ENCODE assay signal across 34 cellular contexts in genomic region chr7:106033735-106034134, GRCh38.
DNase-seq lines count a peak whose midpoint lies in the region; ATAC-seq, FAIRE-seq and TF ChIP-seq lines count a peak whose summit lies in the region.
"Had no signal": no experiment of that assay in that cellular context is flagged by ENCODE, and none has a peak within 500 bp of the region (broad histone marks: within the 10 kb centered on the region; RNA-seq: fewer than 3 reads in every experiment).

No MANE protein-coding gene starts in this region.

- ATAC-seq in HepG2 (no peak), right lobe of liver (no peak), A549 (no peak), HCT116 (no peak), K562 (no peak)
- no peak for ATAC-seq in activated T-cell treated with anti-CD3 and anti-CD28 coated beads, Interleukin-2, amount 50 U/mL, for 4 hours
- ATAC-seq: CD8-positive, alpha-beta T cell had no signal

- in situ Hi-C loops in HepG2 (cut with HindIII; ENCODE audit: extremely low pct_ligation_motif_present, low pct_unique_long_range_greater_than_20kb): no loop called here
- in situ Hi-C loops in K562 (cut with MboI): no loop called here

- DNase-seq in HepG2 (ENCODE audit: low spot score) (no peak), right lobe of liver (no peak), A549 (ENCODE audit: low read depth in 1 of 2, low spot score in 1 of 2) (no peak), HCT116 (ENCODE audit: low read depth, low spot score) (no peak), K562 (ENCODE audit: extremely low read depth in 1 of 4, low spot score in 3 of 4) (no peak), activated gamma-delta T cell treated with Interleukin-2 at 50 U/mL for 16 hours (no peak)
- DNase-seq in effector memory CD4-positive, alpha-beta T cell: no peak
- DNase-seq in activated T-cell treated with anti-CD3 and anti-CD28 coated beads, Interleukin-2, amount 50 U/mL, for 4 hours: no peak
- DNase-seq: 8988T; ACHN; AML-193; BE2C; C1 segment of cervical spinal cord; Caco-2; Calu3; CD4-positive, alpha-beta memory T cell; CD4-positive, alpha-beta T cell; CD4-positive, CD25-positive, alpha-beta regulatory T cell; CD8-positive, alpha-beta memory T cell; CD8-positive, alpha-beta T cell; COR-L47; DMS 273 treated with DMSO at 0.1 percent for 48 hours; DMS153; DMS53; DND-41; EL had no signal

- no peaks in the 10 kb centered on the region for H3K27me3 Mint-ChIP-seq in activated T-cell treated with anti-CD3 and anti-CD28 coated beads, Interleukin-2, amount 50 U/mL, for 4 hours (ENCODE audit: low read depth)
- H3K27me3 Mint-ChIP-seq: CD4-positive, alpha-beta memory T cell; CD4-positive, alpha-beta T cell; CD4-positive, CD25-positive, alpha-beta regulatory T cell had no signal

- no peak for TF ChIP-seq EP300 in HepG2 (IDR thresholded peaks at IDR 0.05; ENCODE audit: low read depth in 2 of 2, low read length in 2 of 2)
- TF ChIP-seq EP300 in HepG2 (CRISPR knock-in tag; IDR thresholded peaks at IDR 0.05; ENCODE audit: borderline replicate concordance): no peak
- no peak for TF ChIP-seq EP300 in A549 (IDR thresholded peaks at IDR 0.05)
- no peak for TF ChIP-seq EP300 in K562 (IDR thresholded peaks at IDR 0.05; ENCODE audit: low read length)

- H3K9me3 ChIP-seq in HepG2 (ENCODE audit: low read length) (no peaks in the 10 kb centered on the region), right lobe of liver (no peaks in the 10 kb centered on the region), A549 (peaks cover 8% of the 10 kb centered on the region; the same call in 1 of the 3 replicates), HCT116 (ENCODE audit: control insufficient read depth in 1 of 2, insufficient read depth in 1 of 2, low read depth in 1 of 2, low read length in 2 of 2) (peaks cover 0 to 7% of the 10 kb centered on the region in 2 experiments; a peak in 1 of 4 replicates), K562 (replicated peaks; ENCODE audit: control insufficient read depth, insufficient read depth, low read depth, low read length) (no peaks in the 10 kb centered on the region)
- H3K9me3 ChIP-seq in effector memory CD4-positive, alpha-beta T cell (ENCODE audit: control insufficient read depth, low read length): no peaks in the 10 kb centered on the region
- H3K9me3 ChIP-seq: BE2C, BLaER1, Caco-2 had no signal

- H3K9ac ChIP-seq in HepG2 (ENCODE audit: insufficient read depth, low read depth, low read length) (no peak overlapping the region), HCT116 (ENCODE audit: low read length) (no peak overlapping the region), K562 (ENCODE audit: insufficient read depth in 1 of 2, low read depth in 2 of 2, low read length in 2 of 2) (no peak overlapping the region)
- H3K9ac ChIP-seq: BLaER1; BLaER1 treated with 17β-estradiol and CSF1 and Interleukin-3, amounts not matched to agents 10 nM and 100 nM had no signal

- H3K4me3 ChIP-seq in HepG2 (replicated peaks in 1 of 3; ENCODE audit: insufficient read depth in 1 of 3, low read depth in 2 of 3, low read length in 3 of 3): no peak overlapping the region
- no peak overlapping the region for H3K4me3 ChIP-seq in right lobe of liver
- no peak overlapping the region for H3K4me3 ChIP-seq in A549
- no peak overlapping the region for H3K4me3 ChIP-seq in HCT116 (replicated peaks in 1 of 2; ENCODE audit: low read depth in 1 of 2, low read length in 2 of 2)
- no peak overlapping the region for H3K4me3 ChIP-seq in K562
- no peak overlapping the region for H3K4me3 ChIP-seq in effector memory CD4-positive, alpha-beta T cell (ENCODE audit: insufficient read depth, low read depth, low read length, poor library complexity, severe bottlenecking)
- H3K4me3 ChIP-seq: BLaER1; BLaER1 treated with 17β-estradiol and CSF1 and Interleukin-3, amounts not matched to agents 10 nM and 100 nM had no signal

- no peaks in the 10 kb centered on the region for H3K36me3 ChIP-seq in HepG2 (replicated peaks in 1 of 2; ENCODE audit: control insufficient read depth in 1 of 2, insufficient read depth in 2 of 2, low read length in 2 of 2)
- no peaks in the 10 kb centered on the region for H3K36me3 ChIP-seq in right lobe of liver
- H3K36me3 ChIP-seq in HCT116 (ENCODE audit: control insufficient read depth in 1 of 2, insufficient read depth in 2 of 2, low read length in 2 of 2): no peaks in the 10 kb centered on the region
- H3K36me3 ChIP-seq in K562 (ENCODE audit: control insufficient read depth, insufficient read depth, low read length): no peaks in the 10 kb centered on the region
- H3K36me3 ChIP-seq in effector memory CD4-positive, alpha-beta T cell (ENCODE audit: control insufficient read depth, insufficient read depth, low read length): no peaks in the 10 kb centered on the region
- H3K36me3 ChIP-seq: BE2C; BLaER1; BLaER1 treated with 17β-estradiol and CSF1 and Interleukin-3, amounts not matched to agents 10 nM and 100 nM had no signal

- TF ChIP-seq RAD21 in HepG2 (CRISPR knock-in tag; IDR thresholded peaks at IDR 0.05) (no peak), A549 (conservative IDR thresholded peaks at IDR 0.05 in 1 of 2, IDR thresholded peaks at IDR 0.05 in 1 of 2) (no peak), HCT116 (IDR thresholded peaks at IDR 0.05; ENCODE audit: low read depth) (no peak), K562 (CRISPR knock-in tag; conservative IDR thresholded peaks at IDR 0.05 in 1 of 2, IDR thresholded peaks at IDR 0.05 in 1 of 2) (no peak)

- RAD21 ChIA-PET in HCT116 (lab: Charles Lee; ENCODE audit: low non-redundant PET in 1 of 2, low total read pairs in 2 of 2, uncharacterized antibody in 2 of 2, unreplicated experiment in 2 of 2): no interaction called here

- H3K36me3 Mint-ChIP-seq in activated T-cell treated with anti-CD3 and anti-CD28 coated beads, Interleukin-2, amount 50 U/mL, for 4 hours (ENCODE audit: insufficient read depth): no peaks in the 10 kb centered on the region
- H3K36me3 Mint-ChIP-seq: CD14-positive monocyte; CD4-positive, alpha-beta memory T cell; CD8-positive, alpha-beta memory T cell; CD8-positive, alpha-beta T cell had no signal

- intact Hi-C loops in HepG2 (cut with micrococcal nuclease; ENCODE audit: unreplicated experiment) (no loop called here), right lobe of liver (cut with DNase I) (no loop called here), HCT116 (cut with micrococcal nuclease) (no loop called here), K562 (cut with micrococcal nuclease) (no loop called here)

- H3K9me2 ChIP-seq in HCT116 (ENCODE audit: insufficient read depth): no peaks in the 10 kb centered on the region

- H3K9me3 Mint-ChIP-seq in activated T-cell treated with anti-CD3 and anti-CD28 coated beads, Interleukin-2, amount 50 U/mL, for 4 hours: no peaks in the 10 kb centered on the region
- H3K9me3 Mint-ChIP-seq: CD4-positive, alpha-beta T cell; CD4-positive, CD25-positive, alpha-beta regulatory T cell; CD8-positive, alpha-beta memory T cell; CD8-positive, alpha-beta T cell had no signal

- BruUV-seq in HepG2 (replicated peaks; lab: Mats Ljungman, UMichigan) (no TSS peak), HCT116 (replicated peaks; lab: Mats Ljungman, UMichigan) (no TSS peak), K562 (replicated peaks; lab: Mats Ljungman, UMichigan) (no TSS peak)

- H3K27ac ChIP-seq in HepG2 (ENCODE audit: extremely low read length, insufficient read depth, low read length) (no peak overlapping the region), right lobe of liver (no peak overlapping the region), A549 (no peak overlapping the region), HCT116 (ENCODE audit: low read depth, low read length) (no peak overlapping the region), K562 (ENCODE audit: extremely low read depth, low read depth, low read length) (no peak overlapping the region)
- no peak overlapping the region for H3K27ac ChIP-seq in effector memory CD4-positive, alpha-beta T cell (ENCODE audit: insufficient read depth, low read length, poor library complexity, severe bottlenecking)
- H3K27ac ChIP-seq: 22Rv1; BLaER1; BLaER1 treated with 17β-estradiol and CSF1 and Interleukin-3, amounts not matched to agents 10 nM and 100 nM; C4-2B had no signal

- H3K4me3 Mint-ChIP-seq in activated T-cell treated with anti-CD3 and anti-CD28 coated beads, Interleukin-2, amount 50 U/mL, for 4 hours: no peak overlapping the region
- H3K4me3 Mint-ChIP-seq: B cell; CD14-positive monocyte; CD4-positive, alpha-beta memory T cell; CD4-positive, alpha-beta T cell; CD4-positive, CD25-positive, alpha-beta regulatory T cell; CD8-positive, alpha-beta memory T cell; CD8-positive, alpha-beta T cell had no signal

- TF ChIP-seq CTCF in HepG2 (CRISPR knock-in tag; IDR thresholded peaks at IDR 0.05) (no peak), right lobe of liver (IDR thresholded peaks at IDR 0.05) (no peak), A549 (IDR thresholded peaks at IDR 0.05) (no peak), HCT116 (IDR thresholded peaks at IDR 0.05 in 2 of 3, conservative IDR thresholded peaks at IDR 0.05 in 1 of 3; ENCODE audit: borderline replicate concordance in 1 of 3, insufficient read depth in 1 of 3, low read depth in 2 of 3, low read length in 2 of 3) (no peak), K562 (IDR thresholded peaks at IDR 0.05 in 2 of 3, conservative IDR thresholded peaks at IDR 0.05 in 1 of 3; ENCODE audit: insufficient read depth in 2 of 3, low read depth in 1 of 3, low read length in 3 of 3) (no peak)

- CTCF ChIA-PET in HepG2 (lab: Yijun Ruan, JAX; ENCODE audit: low intra/inter-chr PET ratio, low total read pairs): no interaction called here
- CTCF ChIA-PET in A549 (lab: Yijun Ruan, JAX): interaction anchor here (1.1 to 11.0 kb wide), 7 partner anchors 7 to 377 kb away, joined by 3 to 121 read pairs (median 5); no protein-coding TSS in a partner anchor
- CTCF ChIA-PET in HCT116 (lab: Charles Lee): no interaction called here
- CTCF ChIA-PET in K562 (lab: Yijun Ruan, JAX; ENCODE audit: low intra/inter-chr PET ratio): no interaction called here

- H3K27me3 ChIP-seq in HepG2 (ENCODE audit: control insufficient read depth in 1 of 2, insufficient read depth in 2 of 2, low read length in 2 of 2) (no peaks in the 10 kb centered on the region), right lobe of liver (no peaks in the 10 kb centered on the region), HCT116 (ENCODE audit: insufficient read depth, low read length) (no peaks in the 10 kb centered on the region), K562 (ENCODE audit: control insufficient read depth in 2 of 2, insufficient read depth in 2 of 2, low read length in 2 of 2) (peaks cover 0 to 13% of the 10 kb centered on the region in 2 experiments; a peak in 3 of 5 replicates)
- H3K27me3 ChIP-seq in effector memory CD4-positive, alpha-beta T cell (replicated peaks; ENCODE audit: control insufficient read depth, insufficient read depth, low read length, poor library complexity, severe bottlenecking): no peaks in the 10 kb centered on the region
- H3K27me3 ChIP-seq: BE2C had no signal

- POLR2A ChIA-PET in HepG2 (lab: Yijun Ruan, JAX): no interaction called here
- POLR2A ChIA-PET in A549 (lab: Yijun Ruan, JAX): no interaction called here
- POLR2A ChIA-PET in HCT116 (lab: Charles Lee): no interaction called here
- POLR2A ChIA-PET in K562 (lab: Yijun Ruan, JAX): no interaction called here

- FAIRE-seq in HepG2 (lab: Jason Lieb, UNC) (no peak), A549 (lab: Jason Lieb, UNC) (no peak), K562 (lab: Jason Lieb, UNC) (no peak)
- FAIRE-seq: A204.1, D721Med had no signal

- H3K4me1 Mint-ChIP-seq in activated T-cell treated with anti-CD3 and anti-CD28 coated beads, Interleukin-2, amount 50 U/mL, for 4 hours (ENCODE audit: low read depth): peaks cover 19% of the 10 kb centered on the region

- H4K20me1 ChIP-seq in HepG2 (ENCODE audit: insufficient read depth, low read length) (no peaks in the 10 kb centered on the region), HCT116 (ENCODE audit: insufficient read depth) (no peaks in the 10 kb centered on the region), K562 (replicated peaks; ENCODE audit: control insufficient read depth, insufficient read depth, low read length) (0 out of 2 replicates have a peak, but pooled peaks cover 3% of the 10 kb centered on the region)
- H4K20me1 ChIP-seq: BLaER1; BLaER1 treated with 17β-estradiol and CSF1 and Interleukin-3, amounts not matched to agents 10 nM and 100 nM had no signal

- H3K4me2 ChIP-seq in HepG2 (ENCODE audit: low read depth, low read length) (no peak overlapping the region), A549 (no peak overlapping the region), HCT116 (ENCODE audit: low read length) (no peak overlapping the region), K562 (ENCODE audit: insufficient read depth, low read length) (no peak overlapping the region)
- H3K4me2 ChIP-seq: BLaER1; BLaER1 treated with 17β-estradiol and CSF1 and Interleukin-3, amounts not matched to agents 10 nM and 100 nM had no signal

- TF ChIP-seq POLR2A in HepG2 (IDR thresholded peaks at IDR 0.05; ENCODE audit: insufficient read depth in 1 of 2, low read depth in 2 of 2, low read length in 2 of 2): no peak
- no peak for TF ChIP-seq POLR2A in right lobe of liver (IDR thresholded peaks at IDR 0.05)
- no peak for TF ChIP-seq POLR2A in A549 (IDR thresholded peaks at IDR 0.05; ENCODE audit: low read length)
- TF ChIP-seq POLR2A in HCT116 (IDR thresholded peaks at IDR 0.05; ENCODE audit: borderline replicate concordance, extremely low read depth, insufficient read depth, insufficient read length): no peak
- no peak for TF ChIP-seq POLR2A in K562 (conservative IDR thresholded peaks at IDR 0.05)

- H3K9me1 ChIP-seq in K562 (ENCODE audit: control insufficient read depth, insufficient read depth, low read length): no peaks in the 10 kb centered on the region

- no peaks in the 10 kb centered on the region for H3K79me2 ChIP-seq in HepG2 (ENCODE audit: insufficient read depth, low read length)
- H3K79me2 ChIP-seq in HCT116 (ENCODE audit: insufficient read depth, low read length): no peaks in the 10 kb centered on the region
- no peaks in the 10 kb centered on the region for H3K79me2 ChIP-seq in K562 (ENCODE audit: control insufficient read depth, insufficient read depth, low read length)

- no peak overlapping the region for H2AFZ ChIP-seq in HepG2 (ENCODE audit: low read length)
- no peak overlapping the region for H2AFZ ChIP-seq in HCT116 (ENCODE audit: low read depth, low read length, poor library complexity, severe bottlenecking)
- no peak overlapping the region for H2AFZ ChIP-seq in K562 (ENCODE audit: low read depth, low read length)

- H3K4me1 ChIP-seq in HepG2 (ENCODE audit: insufficient read depth, low read length) (no peaks in the 10 kb centered on the region), right lobe of liver (no peaks in the 10 kb centered on the region), A549 (no peaks in the 10 kb centered on the region), HCT116 (ENCODE audit: control insufficient read depth in 1 of 2, insufficient read depth in 2 of 2, low read length in 2 of 2) (no peaks in the 10 kb centered on the region), K562 (replicated peaks in 1 of 2; ENCODE audit: control insufficient read depth in 2 of 2, insufficient read depth in 2 of 2, low read length in 2 of 2) (peaks cover 0 to 6% of the 10 kb centered on the region in 2 experiments; a peak in 1 of 5 replicates)
- H3K4me1 ChIP-seq in effector memory CD4-positive, alpha-beta T cell (ENCODE audit: control insufficient read depth, insufficient read depth, low read length, poor library complexity, severe bottlenecking): no peaks in the 10 kb centered on the region
- H3K4me1 ChIP-seq: Caco-2 had no signal

Comparison
In these comparisons a context has a peak if more than half of its experiments do, and no peak if none do; other contexts are left out.
1. Of the 241 proteins assayed by ChIP-seq in both HepG2 and K562: peak only in HepG2: none; only in K562: ZFP36; in both: none; in neither: 240.